1 cellular context compared by ENCODE assay signal in the genomic region with DNA sequence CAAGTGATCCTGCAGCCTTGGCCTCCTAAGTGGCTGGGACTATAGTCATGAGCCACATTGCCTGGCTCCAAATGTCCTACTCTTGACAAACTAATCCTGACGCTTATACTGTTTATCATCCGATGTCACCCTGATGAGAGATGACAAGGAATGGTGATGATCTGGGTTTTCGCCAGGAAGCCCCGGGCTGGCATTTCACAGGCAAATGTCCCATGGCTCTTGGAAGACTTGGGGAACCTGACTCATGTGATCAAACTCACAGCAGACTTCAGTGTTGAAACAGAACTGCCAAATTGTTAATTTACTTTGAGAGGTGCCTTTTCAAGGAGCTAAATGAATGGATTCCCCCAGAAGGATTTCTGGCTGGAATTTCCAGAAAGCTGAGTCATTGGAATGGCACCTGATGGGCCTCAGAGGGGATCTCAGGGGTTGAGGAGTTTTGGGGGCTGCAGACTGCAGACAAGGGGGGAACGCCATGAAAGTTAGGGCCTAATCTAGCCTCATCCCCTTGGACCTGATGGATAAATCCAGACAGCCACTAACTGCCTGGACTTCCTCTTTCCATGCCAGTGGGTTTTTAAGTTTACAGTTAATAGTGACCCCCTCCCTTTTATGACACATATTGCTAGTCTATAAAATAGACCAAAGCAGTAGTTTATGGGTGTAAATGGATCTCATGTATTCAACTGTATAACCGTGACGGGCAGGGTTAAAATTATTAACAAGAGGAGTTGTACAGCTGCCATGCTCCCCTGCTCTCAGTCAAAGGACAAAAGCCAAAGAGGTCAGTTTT.
TF ChIP-seq lines count a peak whose summit lies in the region.

No MANE protein-coding gene starts in this region.

TF ChIP-seq in GM23338, 12 proteins besides CTCF, POLR2A, EP300 and RAD21:
- TF ChIP-seq ZNF114 (CRISPR knock-in tag; IDR thresholded peaks at IDR 0.05): no peak
- no peak for TF ChIP-seq EZH2phosphoT487 (IDR thresholded peaks at IDR 0.05; ENCODE audit: unreplicated experiment)
- TF ChIP-seq ZNF331 (CRISPR knock-in tag; IDR thresholded peaks at IDR 0.05; ENCODE audit: low read depth): no peak
- TF ChIP-seq, protein P1, sequence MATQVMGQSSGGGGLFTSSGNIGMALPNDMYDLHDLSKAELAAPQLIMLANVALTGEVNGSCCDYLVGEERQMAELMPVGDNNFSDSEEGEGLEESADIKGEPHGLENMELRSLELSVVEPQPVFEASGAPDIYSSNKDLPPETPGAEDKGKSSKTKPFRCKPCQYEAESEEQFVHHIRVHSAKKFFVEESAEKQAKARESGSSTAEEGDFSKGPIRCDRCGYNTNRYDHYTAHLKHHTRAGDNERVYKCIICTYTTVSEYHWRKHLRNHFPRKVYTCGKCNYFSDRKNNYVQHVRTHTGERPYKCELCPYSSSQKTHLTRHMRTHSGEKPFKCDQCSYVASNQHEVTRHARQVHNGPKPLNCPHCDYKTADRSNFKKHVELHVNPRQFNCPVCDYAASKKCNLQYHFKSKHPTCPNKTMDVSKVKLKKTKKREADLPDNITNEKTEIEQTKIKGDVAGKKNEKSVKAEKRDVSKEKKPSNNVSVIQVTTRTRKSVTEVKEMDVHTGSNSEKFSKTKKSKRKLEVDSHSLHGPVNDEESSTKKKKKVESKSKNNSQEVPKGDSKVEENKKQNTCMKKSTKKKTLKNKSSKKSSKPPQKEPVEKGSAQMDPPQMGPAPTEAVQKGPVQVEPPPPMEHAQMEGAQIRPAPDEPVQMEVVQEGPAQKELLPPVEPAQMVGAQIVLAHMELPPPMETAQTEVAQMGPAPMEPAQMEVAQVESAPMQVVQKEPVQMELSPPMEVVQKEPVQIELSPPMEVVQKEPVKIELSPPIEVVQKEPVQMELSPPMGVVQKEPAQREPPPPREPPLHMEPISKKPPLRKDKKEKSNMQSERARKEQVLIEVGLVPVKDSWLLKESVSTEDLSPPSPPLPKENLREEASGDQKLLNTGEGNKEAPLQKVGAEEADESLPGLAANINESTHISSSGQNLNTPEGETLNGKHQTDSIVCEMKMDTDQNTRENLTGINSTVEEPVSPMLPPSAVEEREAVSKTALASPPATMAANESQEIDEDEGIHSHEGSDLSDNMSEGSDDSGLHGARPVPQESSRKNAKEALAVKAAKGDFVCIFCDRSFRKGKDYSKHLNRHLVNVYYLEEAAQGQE (IDR thresholded peaks at IDR 0.05; ENCODE audit: unreplicated experiment): no peak
- TF ChIP-seq NANOG (IDR thresholded peaks at IDR 0.05; ENCODE audit: borderline replicate concordance): no peak
- TF ChIP-seq, protein P2, sequence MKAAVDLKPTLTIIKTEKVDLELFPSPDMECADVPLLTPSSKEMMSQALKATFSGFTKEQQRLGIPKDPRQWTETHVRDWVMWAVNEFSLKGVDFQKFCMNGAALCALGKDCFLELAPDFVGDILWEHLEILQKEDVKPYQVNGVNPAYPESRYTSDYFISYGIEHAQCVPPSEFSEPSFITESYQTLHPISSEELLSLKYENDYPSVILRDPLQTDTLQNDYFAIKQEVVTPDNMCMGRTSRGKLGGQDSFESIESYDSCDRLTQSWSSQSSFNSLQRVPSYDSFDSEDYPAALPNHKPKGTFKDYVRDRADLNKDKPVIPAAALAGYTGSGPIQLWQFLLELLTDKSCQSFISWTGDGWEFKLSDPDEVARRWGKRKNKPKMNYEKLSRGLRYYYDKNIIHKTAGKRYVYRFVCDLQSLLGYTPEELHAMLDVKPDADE (IDR thresholded peaks at IDR 0.05): no peak
- TF ChIP-seq JUNB (IDR thresholded peaks at IDR 0.05; ENCODE audit: unreplicated experiment): no peak
- no peak for TF ChIP-seq POLR2AphosphoS5 (IDR thresholded peaks at IDR 0.05; ENCODE audit: low read depth)
- no peak for TF ChIP-seq CREB1 (CRISPR knock-in tag; IDR thresholded peaks at IDR 0.05; ENCODE audit: low read depth)
- TF ChIP-seq EZH2 (IDR thresholded peaks at IDR 0.05; ENCODE audit: low read depth, unreplicated experiment): no peak
- TF ChIP-seq, protein P3, sequence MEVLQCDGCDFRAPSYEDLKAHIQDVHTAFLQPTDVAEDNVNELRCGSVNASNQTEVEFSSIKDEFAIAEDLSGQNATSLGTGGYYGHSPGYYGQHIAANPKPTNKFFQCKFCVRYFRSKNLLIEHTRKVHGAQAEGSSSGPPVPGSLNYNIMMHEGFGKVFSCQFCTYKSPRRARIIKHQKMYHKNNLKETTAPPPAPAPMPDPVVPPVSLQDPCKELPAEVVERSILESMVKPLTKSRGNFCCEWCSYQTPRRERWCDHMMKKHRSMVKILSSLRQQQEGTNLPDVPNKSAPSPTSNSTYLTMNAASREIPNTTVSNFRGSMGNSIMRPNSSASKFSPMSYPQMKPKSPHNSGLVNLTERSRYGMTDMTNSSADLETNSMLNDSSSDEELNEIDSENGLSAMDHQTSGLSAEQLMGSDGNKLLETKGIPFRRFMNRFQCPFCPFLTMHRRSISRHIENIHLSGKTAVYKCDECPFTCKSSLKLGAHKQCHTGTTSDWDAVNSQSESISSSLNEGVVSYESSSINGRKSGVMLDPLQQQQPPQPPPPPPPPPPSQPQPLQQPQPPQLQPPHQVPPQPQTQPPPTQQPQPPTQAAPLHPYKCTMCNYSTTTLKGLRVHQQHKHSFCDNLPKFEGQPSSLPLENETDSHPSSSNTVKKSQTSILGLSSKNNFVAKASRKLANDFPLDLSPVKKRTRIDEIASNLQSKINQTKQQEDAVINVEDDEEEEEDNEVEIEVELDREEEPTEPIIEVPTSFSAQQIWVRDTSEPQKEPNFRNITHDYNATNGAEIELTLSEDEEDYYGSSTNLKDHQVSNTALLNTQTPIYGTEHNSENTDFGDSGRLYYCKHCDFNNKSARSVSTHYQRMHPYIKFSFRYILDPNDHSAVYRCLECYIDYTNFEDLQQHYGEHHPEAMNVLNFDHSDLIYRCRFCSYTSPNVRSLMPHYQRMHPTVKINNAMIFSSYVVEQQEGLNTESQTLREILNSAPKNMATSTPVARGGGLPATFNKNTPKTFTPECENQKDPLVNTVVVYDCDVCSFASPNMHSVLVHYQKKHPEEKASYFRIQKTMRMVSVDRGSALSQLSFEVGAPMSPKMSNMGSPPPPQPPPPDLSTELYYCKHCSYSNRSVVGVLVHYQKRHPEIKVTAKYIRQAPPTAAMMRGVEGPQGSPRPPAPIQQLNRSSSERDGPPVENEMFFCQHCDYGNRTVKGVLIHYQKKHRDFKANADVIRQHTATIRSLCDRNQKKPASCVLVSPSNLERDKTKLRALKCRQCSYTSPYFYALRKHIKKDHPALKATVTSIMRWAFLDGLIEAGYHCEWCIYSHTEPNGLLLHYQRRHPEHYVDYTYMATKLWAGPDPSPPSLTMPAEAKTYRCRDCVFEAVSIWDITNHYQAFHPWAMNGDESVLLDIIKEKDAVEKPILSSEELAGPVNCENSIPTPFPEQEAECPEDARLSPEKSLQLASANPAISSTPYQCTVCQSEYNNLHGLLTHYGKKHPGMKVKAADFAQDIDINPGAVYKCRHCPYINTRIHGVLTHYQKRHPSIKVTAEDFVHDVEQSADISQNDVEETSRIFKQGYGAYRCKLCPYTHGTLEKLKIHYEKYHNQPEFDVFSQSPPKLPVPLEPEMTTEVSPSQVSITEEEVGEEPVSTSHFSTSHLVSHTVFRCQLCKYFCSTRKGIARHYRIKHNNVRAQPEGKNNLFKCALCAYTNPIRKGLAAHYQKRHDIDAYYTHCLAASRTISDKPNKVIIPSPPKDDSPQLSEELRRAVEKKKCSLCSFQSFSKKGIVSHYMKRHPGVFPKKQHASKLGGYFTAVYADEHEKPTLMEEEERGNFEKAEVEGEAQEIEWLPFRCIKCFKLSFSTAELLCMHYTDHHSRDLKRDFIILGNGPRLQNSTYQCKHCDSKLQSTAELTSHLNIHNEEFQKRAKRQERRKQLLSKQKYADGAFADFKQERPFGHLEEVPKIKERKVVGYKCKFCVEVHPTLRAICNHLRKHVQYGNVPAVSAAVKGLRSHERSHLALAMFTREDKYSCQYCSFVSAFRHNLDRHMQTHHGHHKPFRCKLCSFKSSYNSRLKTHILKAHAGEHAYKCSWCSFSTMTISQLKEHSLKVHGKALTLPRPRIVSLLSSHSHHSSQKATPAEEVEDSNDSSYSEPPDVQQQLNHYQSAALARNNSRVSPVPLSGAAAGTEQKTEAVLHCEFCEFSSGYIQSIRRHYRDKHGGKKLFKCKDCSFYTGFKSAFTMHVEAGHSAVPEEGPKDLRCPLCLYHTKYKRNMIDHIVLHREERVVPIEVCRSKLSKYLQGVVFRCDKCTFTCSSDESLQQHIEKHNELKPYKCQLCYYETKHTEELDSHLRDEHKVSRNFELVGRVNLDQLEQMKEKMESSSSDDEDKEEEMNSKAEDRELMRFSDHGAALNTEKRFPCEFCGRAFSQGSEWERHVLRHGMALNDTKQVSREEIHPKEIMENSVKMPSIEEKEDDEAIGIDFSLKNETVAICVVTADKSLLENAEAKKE (CRISPR knock-in tag; IDR thresholded peaks at IDR 0.05): no peak
- TF ChIP-seq STAT1 (IDR thresholded peaks at IDR 0.05; ENCODE audit: unreplicated experiment): no peak
